In the genomic region with DNA sequence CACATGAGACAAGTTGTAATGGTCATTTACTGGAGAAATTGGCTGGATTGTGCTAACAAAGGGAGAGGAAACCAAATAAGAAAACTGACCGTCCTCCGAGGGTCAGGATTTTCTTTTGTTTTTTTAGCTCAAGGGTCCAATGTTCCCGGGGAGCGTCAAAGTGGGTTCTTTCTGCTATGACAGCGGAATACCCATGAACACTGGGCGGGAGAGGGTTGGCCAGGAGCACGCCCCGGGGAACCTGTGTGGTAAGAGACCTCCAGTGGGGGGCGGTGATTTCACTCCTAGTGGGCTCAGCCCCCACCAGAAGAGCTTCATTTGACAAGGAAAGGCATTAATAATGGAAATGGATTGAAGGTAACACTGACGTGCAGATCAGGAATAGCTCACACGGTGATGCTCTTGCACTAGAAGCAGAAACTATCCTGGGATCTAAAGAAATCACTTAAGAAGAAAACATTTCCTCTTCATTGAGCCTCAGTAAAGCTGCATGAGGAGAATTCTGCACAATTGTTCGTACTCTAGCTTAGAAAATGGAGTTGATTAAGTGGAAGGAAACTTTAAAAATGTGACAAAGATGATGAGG, we compare ENCODE assay signal across 1 cellular context.
TF ChIP-seq lines count a peak whose summit lies in the region.

No MANE protein-coding gene starts in this region.

TF ChIP-seq in GM23338, 12 proteins besides CTCF, POLR2A, EP300 and RAD21 (continued from another document):
- TF ChIP-seq ETS1 (IDR thresholded peaks at IDR 0.05): no peak
- TF ChIP-seq POLR2AphosphoS5 (IDR thresholded peaks at IDR 0.05; ENCODE audit: low read depth): no peak
- no peak for TF ChIP-seq CREB1 (CRISPR knock-in tag; IDR thresholded peaks at IDR 0.05; ENCODE audit: low read depth)
- TF ChIP-seq, protein P1, sequence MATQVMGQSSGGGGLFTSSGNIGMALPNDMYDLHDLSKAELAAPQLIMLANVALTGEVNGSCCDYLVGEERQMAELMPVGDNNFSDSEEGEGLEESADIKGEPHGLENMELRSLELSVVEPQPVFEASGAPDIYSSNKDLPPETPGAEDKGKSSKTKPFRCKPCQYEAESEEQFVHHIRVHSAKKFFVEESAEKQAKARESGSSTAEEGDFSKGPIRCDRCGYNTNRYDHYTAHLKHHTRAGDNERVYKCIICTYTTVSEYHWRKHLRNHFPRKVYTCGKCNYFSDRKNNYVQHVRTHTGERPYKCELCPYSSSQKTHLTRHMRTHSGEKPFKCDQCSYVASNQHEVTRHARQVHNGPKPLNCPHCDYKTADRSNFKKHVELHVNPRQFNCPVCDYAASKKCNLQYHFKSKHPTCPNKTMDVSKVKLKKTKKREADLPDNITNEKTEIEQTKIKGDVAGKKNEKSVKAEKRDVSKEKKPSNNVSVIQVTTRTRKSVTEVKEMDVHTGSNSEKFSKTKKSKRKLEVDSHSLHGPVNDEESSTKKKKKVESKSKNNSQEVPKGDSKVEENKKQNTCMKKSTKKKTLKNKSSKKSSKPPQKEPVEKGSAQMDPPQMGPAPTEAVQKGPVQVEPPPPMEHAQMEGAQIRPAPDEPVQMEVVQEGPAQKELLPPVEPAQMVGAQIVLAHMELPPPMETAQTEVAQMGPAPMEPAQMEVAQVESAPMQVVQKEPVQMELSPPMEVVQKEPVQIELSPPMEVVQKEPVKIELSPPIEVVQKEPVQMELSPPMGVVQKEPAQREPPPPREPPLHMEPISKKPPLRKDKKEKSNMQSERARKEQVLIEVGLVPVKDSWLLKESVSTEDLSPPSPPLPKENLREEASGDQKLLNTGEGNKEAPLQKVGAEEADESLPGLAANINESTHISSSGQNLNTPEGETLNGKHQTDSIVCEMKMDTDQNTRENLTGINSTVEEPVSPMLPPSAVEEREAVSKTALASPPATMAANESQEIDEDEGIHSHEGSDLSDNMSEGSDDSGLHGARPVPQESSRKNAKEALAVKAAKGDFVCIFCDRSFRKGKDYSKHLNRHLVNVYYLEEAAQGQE (IDR thresholded peaks at IDR 0.05; ENCODE audit: unreplicated experiment): no peak
TF ChIP-seq in GM23338: peak in this region for 0.
